Comparison of ENCODE assay signal across 8 cellular contexts in genomic region chr12:54229624-54230212, GRCh38. TPM values are rescaled to one million over a fixed set of nuclear protein-coding genes. Genes with fewer than 3 reads are reported as not detected.
A peak's percentile ranks its signal among the peaks of the same experiment; 100 is the strongest.
DNase-seq lines count a peak whose midpoint lies in the region; ATAC-seq and TF ChIP-seq lines count a peak whose summit lies in the region.

No MANE protein-coding gene starts in this region.

- no peaks in the 10 kb centered on the region for H3K27me3 ChIP-seq in Panc1 (ENCODE audit: control insufficient read depth, insufficient read depth, low read length)
- no peaks in the 10 kb centered on the region for H3K27me3 ChIP-seq in esophagus squamous epithelium

- WGBS in esophagus squamous epithelium, 2 donors: 43 to 45% methylated on average over 4 of the region's 4 CpGs

- H3K36me3 ChIP-seq in Panc1 (ENCODE audit: control insufficient read depth, insufficient read depth, low read length): no peaks in the 10 kb centered on the region
- no peaks in the 10 kb centered on the region for H3K36me3 ChIP-seq in esophagus squamous epithelium

- CTCF ChIA-PET in Panc1 (lab: Charles Lee): interaction anchor here (0.6 kb wide), 1 partner anchor 10 kb away, joined by 7 read pairs; no protein-coding TSS in a partner anchor

- H3K4me3 ChIP-seq in AG10803 (ENCODE audit: low read length): no peak overlapping the region
- no peak overlapping the region for H3K4me3 ChIP-seq in Panc1 (ENCODE audit: low read depth in 2 of 2, low read length in 2 of 2)
- no peak overlapping the region for H3K4me3 ChIP-seq in esophagus squamous epithelium

- peaks cover 14% of the 10 kb centered on the region for H3K4me1 ChIP-seq in Panc1 (ENCODE audit: control insufficient read depth, insufficient read depth, low read length)
- H3K4me1 ChIP-seq in esophagus squamous epithelium: peaks cover 0 to 19% (median 3%) of the 10 kb centered on the region in 3 donors

- no peak for TF ChIP-seq CTCF in AG10803 (conservative IDR thresholded peaks at IDR 0.05; ENCODE audit: low read length)
- no peak for TF ChIP-seq CTCF in Panc1 (IDR thresholded peaks at IDR 0.05)
- no peak for TF ChIP-seq CTCF in esophagus squamous epithelium (IDR thresholded peaks at IDR 0.05)
- TF ChIP-seq CTCF in omental fat pad (IDR thresholded peaks at IDR 0.05): no peak

- peak; percentile 81 for ATAC-seq in Panc1
- peak; percentile 90 for ATAC-seq in omental fat pad (ENCODE audit: low FRiP score)
- no peak for ATAC-seq in GM18867 (IDR thresholded peaks at IDR 0.05; ENCODE audit: unreplicated experiment)

- intact Hi-C loops in Panc1 (cut with micrococcal nuclease; ENCODE audit: unreplicated experiment) (no loop called here), esophagus squamous epithelium (cut with DNase I) (no loop called here)

- TF ChIP-seq POLR2A in esophagus squamous epithelium (IDR thresholded peaks at IDR 0.05): no peak

- DNase-seq in AG10803 (ENCODE audit: low read depth): peak; percentile 95
- DNase-seq in Panc1 (ENCODE audit: low read depth, low spot score): no peak
- DNase-seq in esophagus squamous epithelium (lab: John Stamatoyannopoulos, UW): no peak
- DNase-seq in omental fat pad (ENCODE audit: low spot score): no peak
- no peak for DNase-seq in inferior parietal cortex (ENCODE audit: extremely low spot score)
- DNase-seq in activated CD4-positive, alpha-beta T cell treated with anti-CD3 and anti-CD28 coated beads for 48 hours: no peak
- no peak for DNase-seq in mucosa of gallbladder (ENCODE audit: low spot score)

- H3K27ac ChIP-seq in Panc1 (ENCODE audit: low read length) (peak overlapping the region; percentile 41), esophagus squamous epithelium (peak overlapping the region in 3 of 4 donors; percentile 19 to 71 (median 57))

- POLR2A ChIA-PET in Panc1 (lab: Charles Lee): no interaction called here

- BruUV-seq in Panc1 (replicated peaks; lab: Mats Ljungman, UMichigan): no TSS peak

- in situ Hi-C loops in Panc1 (cut with HindIII; ENCODE audit: low pct_unique_long_range_greater_than_20kb, low sequenced_read_pairs): no loop called here

- no peaks in the 10 kb centered on the region for H3K9me3 ChIP-seq in Panc1 (ENCODE audit: control insufficient read depth, insufficient read depth, low read depth, low read length)
- no peaks in the 10 kb centered on the region for H3K9me3 ChIP-seq in esophagus squamous epithelium

RNA-seq across cellular contexts. Expression of gene SMUG1, which starts 40.9 kb away (rescaled TPM):
- 43.3 TPM for total RNA-seq in Panc1 (2021; ENCODE audit: unreplicated experiment)
- polyA plus RNA-seq in Panc1 (2012; ENCODE audit: insufficient read length): 42.9 TPM
- 10 to 100 TPM; 30.5 to 44.1 (median 38.7) TPM for total RNA-seq in esophagus squamous epithelium
- 10 to 100 TPM; 17.2 to 46.5 (median 36.7) TPM for total RNA-seq in omental fat pad
- 29.8 TPM for total RNA-seq in mucosa of gallbladder

RNA-seq across cellular contexts. Expression of gene CBX5, which starts 50.2 kb away (rescaled TPM):
- total RNA-seq in Panc1 (2021; ENCODE audit: unreplicated experiment): 130 TPM
- polyA plus RNA-seq in Panc1 (2012; ENCODE audit: insufficient read length): 19.4 TPM
- 10 to 100 TPM; 13.2 to 29.9 (median 23.7) TPM for total RNA-seq in esophagus squamous epithelium
- 10 to 100 TPM; 20.9 to 38.8 (median 25.3) TPM for total RNA-seq in omental fat pad
- 62.0 TPM for total RNA-seq in mucosa of gallbladder

RNA-seq across cellular contexts. Expression of gene HNRNPA1, which starts 50.8 kb away (rescaled TPM):
- total RNA-seq in Panc1 (2021; ENCODE audit: unreplicated experiment) (689 TPM), esophagus squamous epithelium (100 to 1,000 TPM; 274 to 473 (median 422) TPM), omental fat pad (100 to 1,000 TPM; 352 to 497 (median 414) TPM), mucosa of gallbladder (686 TPM)
- 452 TPM for polyA plus RNA-seq in Panc1 (2012; ENCODE audit: insufficient read length)
